In the genomic region with DNA sequence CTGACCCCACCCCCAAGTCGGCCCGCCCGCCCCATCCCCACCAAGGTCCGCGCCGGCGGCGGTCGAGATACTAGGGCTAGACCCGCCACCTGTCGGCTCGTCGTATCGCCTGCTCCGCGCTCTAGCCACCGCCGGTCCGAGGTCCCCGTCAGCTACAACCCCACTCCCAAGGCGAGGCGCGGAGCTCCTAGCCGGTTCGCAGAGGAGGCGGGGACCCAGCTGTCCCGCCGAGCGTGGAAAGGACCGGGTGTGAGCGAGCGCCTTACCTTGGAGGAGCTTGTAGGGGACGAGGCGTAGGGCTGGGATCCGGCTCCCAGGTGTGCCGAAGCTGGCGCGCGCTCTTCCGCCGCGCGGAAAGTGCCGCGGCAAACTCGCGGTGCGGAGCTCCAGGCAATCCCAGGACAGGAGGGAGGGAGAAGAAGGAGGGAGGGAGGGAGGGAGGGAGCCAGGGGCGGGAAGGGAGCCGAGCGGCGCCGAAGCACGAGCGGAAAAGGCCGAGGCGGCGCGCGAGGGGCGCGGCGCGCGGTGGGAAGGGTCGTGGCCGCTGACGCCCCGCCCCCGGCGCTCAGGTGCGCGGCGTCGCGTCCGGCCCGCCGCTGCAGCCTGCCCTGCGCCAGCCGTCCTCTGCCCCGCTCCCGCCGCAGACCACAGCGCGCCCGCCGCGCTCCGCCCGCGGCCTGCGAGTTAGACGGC, we compare ENCODE assay signal across 1 cellular context.
A peak's percentile ranks its signal among the peaks of the same experiment; 100 is the strongest.
TF ChIP-seq lines count a peak whose summit lies in the region.

A gene with protein sequence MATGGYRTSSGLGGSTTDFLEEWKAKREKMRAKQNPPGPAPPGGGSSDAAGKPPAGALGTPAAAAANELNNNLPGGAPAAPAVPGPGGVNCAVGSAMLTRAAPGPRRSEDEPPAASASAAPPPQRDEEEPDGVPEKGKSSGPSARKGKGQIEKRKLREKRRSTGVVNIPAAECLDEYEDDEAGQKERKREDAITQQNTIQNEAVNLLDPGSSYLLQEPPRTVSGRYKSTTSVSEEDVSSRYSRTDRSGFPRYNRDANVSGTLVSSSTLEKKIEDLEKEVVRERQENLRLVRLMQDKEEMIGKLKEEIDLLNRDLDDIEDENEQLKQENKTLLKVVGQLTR (minus strand): TSS at position 359 of the 693 bp plus-strand sequence. CDS start 720 bp downstream, outside the sequence.

TF ChIP-seq in HepG2, 621 proteins besides CTCF, POLR2A, EP300 and RAD21 (continued from another document and continues in another):
- no peak; the same call in 1 of the 2 replicates for TF ChIP-seq AHR (CRISPR knock-in tag; IDR thresholded peaks at IDR 0.05)
- no peak for TF ChIP-seq ZNF138 (CRISPR knock-in tag; IDR thresholded peaks at IDR 0.05; ENCODE audit: low read depth)
- 0 out of 2 replicates have a peak, but pooled peaks have one; percentile 51 for TF ChIP-seq RFXAP (CRISPR knock-in tag; IDR thresholded peaks at IDR 0.05; ENCODE audit: borderline replicate concordance)
- TF ChIP-seq NBN (conservative IDR thresholded peaks at IDR 0.05): no peak
- peak; percentile 1; the same call in 1 of the 2 replicates for TF ChIP-seq RXRA (CRISPR knock-in tag; IDR thresholded peaks at IDR 0.05)
- TF ChIP-seq, protein P1, sequence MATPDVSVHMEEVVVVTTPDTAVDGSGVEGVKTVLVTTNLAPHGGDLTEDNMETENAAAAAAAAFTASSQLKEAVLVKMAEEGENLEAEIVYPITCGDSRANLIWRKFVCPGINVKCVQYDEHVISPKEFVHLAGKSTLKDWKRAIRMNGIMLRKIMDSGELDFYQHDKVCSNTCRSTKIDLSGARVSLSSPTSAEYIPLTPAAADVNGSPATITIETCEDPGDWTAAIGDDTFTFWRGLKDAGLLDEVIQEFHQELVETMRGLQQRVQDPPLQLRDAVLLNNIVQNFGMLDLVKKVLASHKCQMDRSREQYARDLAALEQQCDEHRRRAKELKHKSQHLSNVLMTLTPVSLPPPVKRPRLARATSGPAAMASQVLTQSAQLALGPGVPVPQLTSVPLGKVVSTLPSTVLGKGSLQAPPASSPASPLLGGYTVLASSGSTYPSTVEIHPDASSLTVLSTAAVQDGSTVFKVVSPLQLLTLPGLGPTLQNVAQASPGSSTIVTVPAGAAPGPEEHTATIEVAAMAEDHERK (CRISPR knock-in tag; IDR thresholded peaks at IDR 0.05; ENCODE audit: low read depth): no peak
- TF ChIP-seq, protein P2, sequence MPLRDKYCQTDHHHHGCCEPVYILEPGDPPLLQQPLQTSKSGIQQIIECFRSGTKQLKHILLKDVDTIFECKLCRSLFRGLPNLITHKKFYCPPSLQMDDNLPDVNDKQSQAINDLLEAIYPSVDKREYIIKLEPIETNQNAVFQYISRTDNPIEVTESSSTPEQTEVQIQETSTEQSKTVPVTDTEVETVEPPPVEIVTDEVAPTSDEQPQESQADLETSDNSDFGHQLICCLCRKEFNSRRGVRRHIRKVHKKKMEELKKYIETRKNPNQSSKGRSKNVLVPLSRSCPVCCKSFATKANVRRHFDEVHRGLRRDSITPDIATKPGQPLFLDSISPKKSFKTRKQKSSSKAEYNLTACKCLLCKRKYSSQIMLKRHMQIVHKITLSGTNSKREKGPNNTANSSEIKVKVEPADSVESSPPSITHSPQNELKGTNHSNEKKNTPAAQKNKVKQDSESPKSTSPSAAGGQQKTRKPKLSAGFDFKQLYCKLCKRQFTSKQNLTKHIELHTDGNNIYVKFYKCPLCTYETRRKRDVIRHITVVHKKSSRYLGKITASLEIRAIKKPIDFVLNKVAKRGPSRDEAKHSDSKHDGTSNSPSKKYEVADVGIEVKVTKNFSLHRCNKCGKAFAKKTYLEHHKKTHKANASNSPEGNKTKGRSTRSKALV (CRISPR knock-in tag; IDR thresholded peaks at IDR 0.05): no peak; the same call in 1 of the 2 replicates
- TF ChIP-seq HNF4A (CRISPR knock-in tag; IDR thresholded peaks at IDR 0.05): no peak
- TF ChIP-seq ZNF850 (CRISPR knock-in tag; conservative IDR thresholded peaks at IDR 0.05): no peak
- TF ChIP-seq NFYB (CRISPR knock-in tag; IDR thresholded peaks at IDR 0.05): no peak
- TF ChIP-seq, protein P3, sequence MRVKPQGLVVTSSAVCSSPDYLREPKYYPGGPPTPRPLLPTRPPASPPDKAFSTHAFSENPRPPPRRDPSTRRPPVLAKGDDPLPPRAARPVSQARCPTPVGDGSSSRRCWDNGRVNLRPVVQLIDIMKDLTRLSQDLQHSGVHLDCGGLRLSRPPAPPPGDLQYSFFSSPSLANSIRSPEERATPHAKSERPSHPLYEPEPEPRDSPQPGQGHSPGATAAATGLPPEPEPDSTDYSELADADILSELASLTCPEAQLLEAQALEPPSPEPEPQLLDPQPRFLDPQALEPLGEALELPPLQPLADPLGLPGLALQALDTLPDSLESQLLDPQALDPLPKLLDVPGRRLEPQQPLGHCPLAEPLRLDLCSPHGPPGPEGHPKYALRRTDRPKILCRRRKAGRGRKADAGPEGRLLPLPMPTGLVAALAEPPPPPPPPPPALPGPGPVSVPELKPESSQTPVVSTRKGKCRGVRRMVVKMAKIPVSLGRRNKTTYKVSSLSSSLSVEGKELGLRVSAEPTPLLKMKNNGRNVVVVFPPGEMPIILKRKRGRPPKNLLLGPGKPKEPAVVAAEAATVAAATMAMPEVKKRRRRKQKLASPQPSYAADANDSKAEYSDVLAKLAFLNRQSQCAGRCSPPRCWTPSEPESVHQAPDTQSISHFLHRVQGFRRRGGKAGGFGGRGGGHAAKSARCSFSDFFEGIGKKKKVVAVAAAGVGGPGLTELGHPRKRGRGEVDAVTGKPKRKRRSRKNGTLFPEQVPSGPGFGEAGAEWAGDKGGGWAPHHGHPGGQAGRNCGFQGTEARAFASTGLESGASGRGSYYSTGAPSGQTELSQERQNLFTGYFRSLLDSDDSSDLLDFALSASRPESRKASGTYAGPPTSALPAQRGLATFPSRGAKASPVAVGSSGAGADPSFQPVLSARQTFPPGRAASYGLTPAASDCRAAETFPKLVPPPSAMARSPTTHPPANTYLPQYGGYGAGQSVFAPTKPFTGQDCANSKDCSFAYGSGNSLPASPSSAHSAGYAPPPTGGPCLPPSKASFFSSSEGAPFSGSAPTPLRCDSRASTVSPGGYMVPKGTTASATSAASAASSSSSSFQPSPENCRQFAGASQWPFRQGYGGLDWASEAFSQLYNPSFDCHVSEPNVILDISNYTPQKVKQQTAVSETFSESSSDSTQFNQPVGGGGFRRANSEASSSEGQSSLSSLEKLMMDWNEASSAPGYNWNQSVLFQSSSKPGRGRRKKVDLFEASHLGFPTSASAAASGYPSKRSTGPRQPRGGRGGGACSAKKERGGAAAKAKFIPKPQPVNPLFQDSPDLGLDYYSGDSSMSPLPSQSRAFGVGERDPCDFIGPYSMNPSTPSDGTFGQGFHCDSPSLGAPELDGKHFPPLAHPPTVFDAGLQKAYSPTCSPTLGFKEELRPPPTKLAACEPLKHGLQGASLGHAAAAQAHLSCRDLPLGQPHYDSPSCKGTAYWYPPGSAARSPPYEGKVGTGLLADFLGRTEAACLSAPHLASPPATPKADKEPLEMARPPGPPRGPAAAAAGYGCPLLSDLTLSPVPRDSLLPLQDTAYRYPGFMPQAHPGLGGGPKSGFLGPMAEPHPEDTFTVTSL (CRISPR knock-in tag; IDR thresholded peaks at IDR 0.05; ENCODE audit: borderline replicate concordance): no peak
- no peak for TF ChIP-seq SCMH1 (CRISPR knock-in tag; IDR thresholded peaks at IDR 0.05; ENCODE audit: borderline replicate concordance)
- no peak for TF ChIP-seq ZNF530 (CRISPR knock-in tag; IDR thresholded peaks at IDR 0.05; ENCODE audit: low read depth)
- TF ChIP-seq PAX8 (CRISPR knock-in tag; IDR thresholded peaks at IDR 0.05; ENCODE audit: borderline replicate concordance): 0 out of 2 replicates have a peak, but pooled peaks have one; percentile 35
- TF ChIP-seq, protein P4, sequence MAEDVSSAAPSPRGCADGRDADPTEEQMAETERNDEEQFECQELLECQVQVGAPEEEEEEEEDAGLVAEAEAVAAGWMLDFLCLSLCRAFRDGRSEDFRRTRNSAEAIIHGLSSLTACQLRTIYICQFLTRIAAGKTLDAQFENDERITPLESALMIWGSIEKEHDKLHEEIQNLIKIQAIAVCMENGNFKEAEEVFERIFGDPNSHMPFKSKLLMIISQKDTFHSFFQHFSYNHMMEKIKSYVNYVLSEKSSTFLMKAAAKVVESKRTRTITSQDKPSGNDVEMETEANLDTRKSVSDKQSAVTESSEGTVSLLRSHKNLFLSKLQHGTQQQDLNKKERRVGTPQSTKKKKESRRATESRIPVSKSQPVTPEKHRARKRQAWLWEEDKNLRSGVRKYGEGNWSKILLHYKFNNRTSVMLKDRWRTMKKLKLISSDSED (CRISPR knock-in tag; IDR thresholded peaks at IDR 0.05): no peak
- no peak for TF ChIP-seq ZNF839 (CRISPR knock-in tag; IDR thresholded peaks at IDR 0.05; ENCODE audit: borderline replicate concordance)
- TF ChIP-seq, protein P5, sequence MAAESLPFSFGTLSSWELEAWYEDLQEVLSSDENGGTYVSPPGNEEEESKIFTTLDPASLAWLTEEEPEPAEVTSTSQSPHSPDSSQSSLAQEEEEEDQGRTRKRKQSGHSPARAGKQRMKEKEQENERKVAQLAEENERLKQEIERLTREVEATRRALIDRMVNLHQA (CRISPR knock-in tag; IDR thresholded peaks at IDR 0.05): no peak
- TF ChIP-seq, protein P6, sequence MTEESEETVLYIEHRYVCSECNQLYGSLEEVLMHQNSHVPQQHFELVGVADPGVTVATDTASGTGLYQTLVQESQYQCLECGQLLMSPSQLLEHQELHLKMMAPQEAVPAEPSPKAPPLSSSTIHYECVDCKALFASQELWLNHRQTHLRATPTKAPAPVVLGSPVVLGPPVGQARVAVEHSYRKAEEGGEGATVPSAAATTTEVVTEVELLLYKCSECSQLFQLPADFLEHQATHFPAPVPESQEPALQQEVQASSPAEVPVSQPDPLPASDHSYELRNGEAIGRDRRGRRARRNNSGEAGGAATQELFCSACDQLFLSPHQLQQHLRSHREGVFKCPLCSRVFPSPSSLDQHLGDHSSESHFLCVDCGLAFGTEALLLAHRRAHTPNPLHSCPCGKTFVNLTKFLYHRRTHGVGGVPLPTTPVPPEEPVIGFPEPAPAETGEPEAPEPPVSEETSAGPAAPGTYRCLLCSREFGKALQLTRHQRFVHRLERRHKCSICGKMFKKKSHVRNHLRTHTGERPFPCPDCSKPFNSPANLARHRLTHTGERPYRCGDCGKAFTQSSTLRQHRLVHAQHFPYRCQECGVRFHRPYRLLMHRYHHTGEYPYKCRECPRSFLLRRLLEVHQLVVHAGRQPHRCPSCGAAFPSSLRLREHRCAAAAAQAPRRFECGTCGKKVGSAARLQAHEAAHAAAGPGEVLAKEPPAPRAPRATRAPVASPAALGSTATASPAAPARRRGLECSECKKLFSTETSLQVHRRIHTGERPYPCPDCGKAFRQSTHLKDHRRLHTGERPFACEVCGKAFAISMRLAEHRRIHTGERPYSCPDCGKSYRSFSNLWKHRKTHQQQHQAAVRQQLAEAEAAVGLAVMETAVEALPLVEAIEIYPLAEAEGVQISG (CRISPR knock-in tag; IDR thresholded peaks at IDR 0.05): no peak; the same call in 1 of the 2 replicates
- TF ChIP-seq, protein P7, sequence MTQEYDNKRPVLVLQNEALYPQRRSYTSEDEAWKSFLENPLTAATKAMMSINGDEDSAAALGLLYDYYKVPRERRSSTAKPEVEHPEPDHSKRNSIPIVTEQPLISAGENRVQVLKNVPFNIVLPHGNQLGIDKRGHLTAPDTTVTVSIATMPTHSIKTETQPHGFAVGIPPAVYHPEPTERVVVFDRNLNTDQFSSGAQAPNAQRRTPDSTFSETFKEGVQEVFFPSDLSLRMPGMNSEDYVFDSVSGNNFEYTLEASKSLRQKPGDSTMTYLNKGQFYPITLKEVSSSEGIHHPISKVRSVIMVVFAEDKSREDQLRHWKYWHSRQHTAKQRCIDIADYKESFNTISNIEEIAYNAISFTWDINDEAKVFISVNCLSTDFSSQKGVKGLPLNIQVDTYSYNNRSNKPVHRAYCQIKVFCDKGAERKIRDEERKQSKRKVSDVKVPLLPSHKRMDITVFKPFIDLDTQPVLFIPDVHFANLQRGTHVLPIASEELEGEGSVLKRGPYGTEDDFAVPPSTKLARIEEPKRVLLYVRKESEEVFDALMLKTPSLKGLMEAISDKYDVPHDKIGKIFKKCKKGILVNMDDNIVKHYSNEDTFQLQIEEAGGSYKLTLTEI (CRISPR knock-in tag; conservative IDR thresholded peaks at IDR 0.05): no peak
- TF ChIP-seq STAG1 (CRISPR knock-in tag; IDR thresholded peaks at IDR 0.05): peak; percentile 48
- TF ChIP-seq CEBPG (CRISPR knock-in tag; IDR thresholded peaks at IDR 0.05): no peak
- no peak for TF ChIP-seq PTBP1 (IDR thresholded peaks at IDR 0.05; ENCODE audit: low read depth, low read length, poor library complexity, severe bottlenecking)
- no peak for TF ChIP-seq GFI1 (CRISPR knock-in tag; IDR thresholded peaks at IDR 0.05; ENCODE audit: borderline replicate concordance)
- peak; percentile 43; the same call in 1 of the 2 replicates for TF ChIP-seq ETV5 (CRISPR knock-in tag; IDR thresholded peaks at IDR 0.05; ENCODE audit: borderline replicate concordance)
- TF ChIP-seq ZNF547 (CRISPR knock-in tag; IDR thresholded peaks at IDR 0.05): no peak
- no peak for TF ChIP-seq CBX2 (IDR thresholded peaks at IDR 0.05; ENCODE audit: low read depth, low read length)
- no peak for TF ChIP-seq CBX2 (CRISPR knock-in tag; IDR thresholded peaks at IDR 0.05; ENCODE audit: low read depth)
- TF ChIP-seq ZNF207 (IDR thresholded peaks at IDR 0.05; ENCODE audit: borderline replicate concordance): no peak
- TF ChIP-seq PITX1 (CRISPR knock-in tag; IDR thresholded peaks at IDR 0.05): no peak
- 0 out of 2 replicates have a peak, but pooled peaks have one; percentile 34 for TF ChIP-seq ZSCAN29 (CRISPR knock-in tag; conservative IDR thresholded peaks at IDR 0.05)
- no peak for TF ChIP-seq RNF2 (conservative IDR thresholded peaks at IDR 0.05; ENCODE audit: low read depth)
- no peak for TF ChIP-seq ZSCAN25 (CRISPR knock-in tag; IDR thresholded peaks at IDR 0.05)
- 0 out of 2 replicates have a peak, but pooled peaks have one; percentile 16 for TF ChIP-seq NAIF1 (CRISPR knock-in tag; IDR thresholded peaks at IDR 0.05; ENCODE audit: borderline replicate concordance)
- TF ChIP-seq PHF8 (CRISPR knock-in tag; IDR thresholded peaks at IDR 0.05): peak; percentile 81
- no peak for TF ChIP-seq ZZZ3 (CRISPR knock-in tag; IDR thresholded peaks at IDR 0.05; ENCODE audit: borderline replicate concordance)
- no peak for TF ChIP-seq ZNF256 (CRISPR knock-in tag; conservative IDR thresholded peaks at IDR 0.05)
- TF ChIP-seq ZNF20 (CRISPR knock-in tag; IDR thresholded peaks at IDR 0.05): no peak
- peak; percentile 48; the same call in 1 of the 2 replicates for TF ChIP-seq SAP130 (CRISPR knock-in tag; IDR thresholded peaks at IDR 0.05; ENCODE audit: low read depth)
- TF ChIP-seq ZFX (CRISPR knock-in tag; IDR thresholded peaks at IDR 0.05; ENCODE audit: low read depth): peak; percentile 90
